ENCODE assay signal across 8 cellular contexts in the genomic region with DNA sequence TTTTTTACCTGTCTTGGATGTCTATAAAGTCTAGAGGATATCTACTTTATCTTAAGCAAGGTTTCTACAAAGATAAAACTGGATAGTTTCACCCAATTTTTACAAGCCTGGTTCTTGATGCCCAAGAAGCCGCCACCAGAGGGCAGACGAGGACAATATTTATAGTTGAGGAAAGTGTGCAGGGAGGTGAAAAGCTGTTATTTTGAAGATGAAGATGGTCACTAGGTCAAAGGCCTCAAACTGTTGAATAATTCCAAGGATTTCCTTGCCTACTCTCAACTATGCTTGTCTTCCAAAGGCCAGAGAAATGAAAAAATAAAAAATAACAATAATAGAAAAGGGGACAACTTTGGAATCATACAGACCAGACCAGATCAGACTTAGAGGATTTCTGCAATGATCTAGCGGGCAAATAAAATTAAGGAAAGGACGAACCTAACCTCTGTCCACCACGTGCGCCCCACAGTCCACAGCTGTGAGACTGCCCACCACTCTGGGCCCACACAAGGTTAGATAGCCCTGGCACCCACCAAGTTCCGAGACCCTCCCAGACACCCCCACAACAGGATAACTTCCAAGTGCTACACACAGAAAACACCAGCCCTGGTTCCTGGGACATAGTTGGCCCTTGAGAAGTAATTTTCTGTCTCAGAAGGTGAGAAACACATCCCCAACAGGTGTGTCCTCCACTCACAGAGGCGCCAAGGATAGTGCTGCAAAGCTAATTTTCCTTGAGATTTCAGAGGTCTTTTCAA.
DNase-seq lines count a peak whose midpoint lies in the region; ATAC-seq, FAIRE-seq and TF ChIP-seq lines count a peak whose summit lies in the region.

No MANE protein-coding gene starts in this region.

- TF ChIP-seq CTCF in HFF-Myc (IDR thresholded peaks at IDR 0.05; ENCODE audit: low read depth, low read length, missing control alignments), result peak; percentile 74

- no peak for DNase-seq in HFF-Myc (ENCODE audit: extremely low read depth, low read depth)
- DNase-seq in NCI-H2196 (lab: John Stamatoyannopoulos, UW; ENCODE audit: unreplicated experiment), result peak; percentile 72
- DNase-seq in activated CD4-positive, alpha-beta T cell treated with anti-CD3 and anti-CD28 coated beads, Interleukin-2, amount 50 U/mL, for 4 hours, result peak; percentile 72 to 78
- peak; percentile 68 for DNase-seq in ecto neural progenitor cell (ENCODE audit: low spot score)
- DNase-seq in midbrain (lab: John Stamatoyannopoulos, UW), result peak; percentile 66
- peak; percentile 91 for DNase-seq in stimulated activated CD8-positive, alpha-beta memory T cell treated with anti-CD3 and anti-CD28 coated beads, Interleukin-4, amount 100 ng/mL, for 48 hours

- FAIRE-seq in G401.6 (lab: Jason Lieb, UNC), result peak; percentile 72

- ATAC-seq in HG03439 (IDR thresholded peaks at IDR 0.05; ENCODE audit: unreplicated experiment), result no peak

- no peak overlapping the region for H3K4me3 ChIP-seq in HFF-Myc (replicated peaks; ENCODE audit: low read depth, low read length)
